In the genomic region with DNA sequence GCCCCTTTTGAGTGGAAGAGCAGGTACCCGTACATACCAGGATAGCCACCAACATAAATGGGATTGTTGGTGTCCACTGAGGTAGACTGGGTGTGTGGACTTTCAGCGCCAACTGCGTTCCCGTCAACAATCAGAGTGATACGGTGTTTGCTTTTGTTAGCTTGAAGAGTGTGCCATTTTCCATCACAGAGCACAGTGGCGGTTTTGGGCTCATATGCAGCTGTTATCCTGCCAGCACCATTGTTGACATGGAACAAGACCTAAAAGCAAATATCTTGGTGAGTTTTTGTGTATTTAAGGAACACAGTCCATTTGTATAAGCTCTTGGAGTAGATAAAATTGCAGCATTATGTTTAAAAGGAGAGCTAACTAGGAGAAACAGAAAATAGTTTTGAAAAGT, we compare ENCODE assay signal across 20 cellular contexts.
"Had no signal": no experiment of that assay in that cellular context is flagged by ENCODE, and none has a peak within 500 bp of the region (broad histone marks: within the 10 kb centered on the region; RNA-seq: fewer than 3 reads in every experiment).

No MANE protein-coding gene starts in this region.

- H3K27ac ChIP-seq: esophagus squamous epithelium, psoas muscle, skin epidermis, transverse colon had no signal

- H3K36me3 Mint-ChIP-seq: activated naive CD8-positive, alpha-beta T cell treated with anti-CD3 and anti-CD28 coated beads, Interleukin-2, amount 10 ng/mL, durations not matched to agents 7 days and 5 days; memory B cell; naive B cell had no signal

- H3K4me3 ChIP-seq: esophagus squamous epithelium, mucosa of descending colon, psoas muscle, skin epidermis, transverse colon had no signal

- H3K27me3 Mint-ChIP-seq: activated CD4-positive, alpha-beta T cell treated with anti-CD3 and anti-CD28 coated beads, Interleukin-2, amount 10 ng/mL, durations not matched to agents 7 days and 5 days; activated naive CD8-positive, alpha-beta T cell treated with anti-CD3 and anti-CD28 coated beads, Interleukin-2, amount 10 ng/mL, durations not matched to agents 7 days and 5 days had no signal

- H3K9me3 Mint-ChIP-seq: activated CD4-positive, alpha-beta T cell treated with anti-CD3 and anti-CD28 coated beads, Interleukin-2, amount 10 ng/mL, durations not matched to agents 7 days and 5 days; activated T-helper 2 cell treated with anti-CD3 and anti-CD28 coated beads, Interferon-gamma antibody, Interleukin-2, Interleukin-4, amounts not matched to agents 10 μg/mL and 5 μg/mL and 100 μg/mL, durations not matched to agents 14 hours and 24 hours and 36 hours; neural crest cell had no signal

- H3K4me1 Mint-ChIP-seq: activated CD4-positive, alpha-beta T cell treated with anti-CD3 and anti-CD28 coated beads, Interleukin-2, amount 10 ng/mL, durations not matched to agents 7 days and 5 days; activated naive CD8-positive, alpha-beta T cell treated with anti-CD3 and anti-CD28 coated beads, Interleukin-2, amount 10 ng/mL, durations not matched to agents 7 days and 5 days; memory B cell; naive B cell had no signal

- H3K36me3 ChIP-seq: esophagus squamous epithelium, transverse colon had no signal

- H3K9me3 ChIP-seq: esophagus squamous epithelium, mucosa of descending colon, psoas muscle, transverse colon had no signal

- H3K4me3 Mint-ChIP-seq: activated CD4-positive, alpha-beta T cell treated with anti-CD3 and anti-CD28 coated beads, Interleukin-2, amount 10 ng/mL, durations not matched to agents 7 days and 5 days; activated CD8-positive, alpha-beta T cell treated with anti-CD3 and anti-CD28 coated beads, Interleukin-2, amount 10 ng/mL, durations not matched to agents 7 days and 5 days; activated naive CD8-positive, alpha-beta T cell treated with anti-CD3 and anti-CD28 coated beads, Interleukin-2, amount 10 ng/mL, durations not matched to agents 7 days and 5 days; activated T-cell treated with anti-CD3 and anti-CD28 coated beads, Interleukin-2, amount 50 U/mL, for 24 hours; memory B cell; naive B cell; neural crest cell had no signal

- H3K27ac Mint-ChIP-seq: activated CD4-positive, alpha-beta T cell treated with anti-CD3 and anti-CD28 coated beads, Interleukin-2, amount 10 ng/mL, durations not matched to agents 7 days and 5 days; activated CD8-positive, alpha-beta T cell treated with anti-CD3 and anti-CD28 coated beads, Interleukin-2, amount 10 ng/mL, durations not matched to agents 7 days and 5 days; activated naive CD8-positive, alpha-beta T cell treated with anti-CD3 and anti-CD28 coated beads, Interleukin-2, amount 10 ng/mL, durations not matched to agents 7 days and 5 days; activated T-cell treated with anti-CD3 and anti-CD28 coated beads, Interleukin-2, amount 50 U/mL, for 24 hours; activated T-helper 2 cell treated with anti-CD3 and anti-CD28 coated beads, Interferon-gamma antibody, Interleukin-2, Interleukin-4, amounts not matched to agents 10 μg/mL and 5 μg/mL and 100 μg/mL, durations not matched to agents 14 hours and 24 hours and 36 hours; memory B cell; naive B cell had no signal

- DNase-seq: activated CD4-positive, alpha-beta T cell treated with anti-CD3 and anti-CD28 coated beads, Interleukin-2, amount 10 ng/mL, durations not matched to agents 7 days and 5 days; activated CD8-positive, alpha-beta T cell treated with anti-CD3 and anti-CD28 coated beads, Interleukin-2, amount 10 ng/mL, durations not matched to agents 7 days and 5 days; activated naive CD4-positive, alpha-beta T cell treated with Interleukin-2 at 50 U/mL for 16 hours; activated naive CD8-positive, alpha-beta T cell treated with anti-CD3 and anti-CD28 coated beads, Interleukin-2, amount 10 ng/mL, durations not matched to agents 7 days and 5 days; activated T-cell treated with anti-CD3 and anti-CD28 coated beads, Interleukin-2, amount 50 U/mL, for 24 hours; amygdala; dermis blood vessel endothelial cell; effector memory CD4-positive, alpha-beta T cell; esophagus squamous epithelium; mucosa of descending colon; naive B cell; psoas muscle; right cardiac atrium; stimulated activated naive CD8-positive, alpha-beta T cell treated with anti-CD3 and anti-CD28 coated beads, Interleukin-15, Interleukin-2, amounts not matched to agents 100 U/mL and 50 U/mL, for 24 hours; transverse colon had no signal

- ATAC-seq: activated CD4-positive, CD25-positive, alpha-beta regulatory T cell treated with anti-CD3 and anti-CD28 coated beads, Interleukin-2, amount 50 U/mL, for 24 hours; activated CD8-positive, alpha-beta T cell treated with anti-CD3 and anti-CD28 coated beads, Interleukin-2, amount 10 ng/mL, durations not matched to agents 7 days and 5 days; mucosa of descending colon; psoas muscle; right cardiac atrium; stimulated activated naive CD8-positive, alpha-beta T cell treated with anti-CD3 and anti-CD28 coated beads, Interleukin-15, Interleukin-2, amounts not matched to agents 100 U/mL and 50 U/mL, for 24 hours had no signal

- H3K4me1 ChIP-seq: esophagus squamous epithelium, psoas muscle had no signal

- H3K27me3 ChIP-seq: esophagus squamous epithelium, transverse colon had no signal
